In genomic region chr2:149825473-149825872, GRCh38 we compare ENCODE assay signal across 29 cellular contexts.
"Had no signal": no experiment of that assay in that cellular context is flagged by ENCODE, and none has a peak within 500 bp of the region (broad histone marks: within the 10 kb centered on the region; RNA-seq: fewer than 3 reads in every experiment).

No MANE protein-coding gene starts in this region.

- H3K27me3 ChIP-seq: left lung, neural progenitor cell, neutrophil, ovary, stomach, testis, thyroid gland, transverse colon, upper lobe of left lung, vagina had no signal

- H3K4me2 ChIP-seq: neural progenitor cell had no signal

- H3K36me3 Mint-ChIP-seq: natural killer cell; neural progenitor cell; stimulated activated naive B cell treated with anti-CD40 and anti-IgM and Interleukin-4, amounts not matched to agents 10 μg/mL and 1 μg/mL and 100 μg/mL, for 72 hours had no signal

- H3K27ac Mint-ChIP-seq: mesothelial cell of epicardium; naive B cell; natural killer cell; nephron progenitor cell; neural progenitor cell; stimulated activated naive B cell treated with anti-CD40 and anti-IgM and Interleukin-4, amounts not matched to agents 10 μg/mL and 1 μg/mL and 100 μg/mL, for 72 hours had no signal

- H3K4me3 Mint-ChIP-seq: mesothelial cell of epicardium; naive B cell; natural killer cell; nephron progenitor cell; neural progenitor cell; stimulated activated naive B cell treated with anti-CD40 and anti-IgM and Interleukin-4, amounts not matched to agents 10 μg/mL and 1 μg/mL and 100 μg/mL, for 72 hours had no signal

- DNase-seq: hippocampal formation; kidney; left colon; left lung; lower lobe of right lung; naive B cell; natural killer cell; nephron progenitor cell; ovary; retina; right cardiac atrium; stimulated activated CD4-positive, alpha-beta T cell treated with anti-CD3 and anti-CD28 coated beads, Interleukin-12 subunit alpha, Interleukin-12 subunit beta, amount 100 ng/mL, for 4 hours; stimulated activated CD4-positive, alpha-beta T cell treated with anti-CD3 and anti-CD28 coated beads, Interleukin-15, amount 100 ng/mL, for 24 hours; stimulated activated CD4-positive, alpha-beta T cell treated with anti-CD3 and anti-CD28 coated beads, Interleukin-2, amount 100 ng/mL, for 24 hours; stimulated activated CD4-positive, alpha-beta T cell treated with anti-CD3 and anti-CD28 coated beads, Interleukin-4, amount 100 ng/mL, for 1 hour; stimulated activated naive B cell treated with anti-CD40 and anti-IgM and Interleukin-4, amounts not matched to agents 10 μg/mL and 1 μg/mL and 100 μg/mL, for 72 hours; stimulated activated naive CD8-positive, alpha-beta T cell treated with anti-CD3 and anti-CD28 coated beads, Interleukin-15, Interleukin-2, amounts not matched to agents 100 U/mL and 50 U/mL, for 24 hours; stomach; testis; thyroid gland; transverse colon; upper lobe of left lung had no signal

- H3K4me1 ChIP-seq: left lung, lower lobe of right lung, neural progenitor cell, prostate gland, stomach, testis, thyroid gland, transverse colon, upper lobe of left lung, vagina had no signal

- H3K27me3 Mint-ChIP-seq: naive B cell; stimulated activated naive B cell treated with anti-CD40 and anti-IgM and Interleukin-4, amounts not matched to agents 10 μg/mL and 1 μg/mL and 100 μg/mL, for 72 hours had no signal

- H3K4me3 ChIP-seq: left lung, lower lobe of right lung, neural progenitor cell, ovary, prostate gland, skin epidermis, stomach, testis, thyroid gland, transverse colon, upper lobe of left lung, vagina had no signal

- ATAC-seq: left colon; left lung; lower lobe of right lung; natural killer cell; right cardiac atrium; sciatic nerve; stimulated activated naive B cell treated with anti-CD40 and anti-IgM and Interleukin-4, amounts not matched to agents 10 μg/mL and 1 μg/mL and 100 μg/mL, for 72 hours; stimulated activated naive CD8-positive, alpha-beta T cell treated with anti-CD3 and anti-CD28 coated beads, Interleukin-15, Interleukin-2, amounts not matched to agents 100 U/mL and 50 U/mL, for 24 hours had no signal

- H3K27ac ChIP-seq: left lung, lower lobe of right lung, neural progenitor cell, neutrophil, ovary, prostate gland, skin epidermis, stomach, testis, thyroid gland, transverse colon, upper lobe of left lung, vagina had no signal

- H3K9me3 ChIP-seq: lower lobe of right lung, neutrophil, ovary, prostate gland, testis, thyroid gland, transverse colon, upper lobe of left lung, vagina had no signal

- H3K36me3 ChIP-seq: left lung, lower lobe of right lung, neural progenitor cell, neutrophil, ovary, prostate gland, stomach, thyroid gland, transverse colon, upper lobe of left lung, vagina had no signal

- H2AFZ ChIP-seq: neural progenitor cell had no signal

- H3K4me1 Mint-ChIP-seq: naive B cell; natural killer cell; neural progenitor cell; stimulated activated naive B cell treated with anti-CD40 and anti-IgM and Interleukin-4, amounts not matched to agents 10 μg/mL and 1 μg/mL and 100 μg/mL, for 72 hours had no signal

- H3K9ac ChIP-seq: neural progenitor cell had no signal
